Comparison of ENCODE assay signal across 19 cellular contexts in the genomic region with DNA sequence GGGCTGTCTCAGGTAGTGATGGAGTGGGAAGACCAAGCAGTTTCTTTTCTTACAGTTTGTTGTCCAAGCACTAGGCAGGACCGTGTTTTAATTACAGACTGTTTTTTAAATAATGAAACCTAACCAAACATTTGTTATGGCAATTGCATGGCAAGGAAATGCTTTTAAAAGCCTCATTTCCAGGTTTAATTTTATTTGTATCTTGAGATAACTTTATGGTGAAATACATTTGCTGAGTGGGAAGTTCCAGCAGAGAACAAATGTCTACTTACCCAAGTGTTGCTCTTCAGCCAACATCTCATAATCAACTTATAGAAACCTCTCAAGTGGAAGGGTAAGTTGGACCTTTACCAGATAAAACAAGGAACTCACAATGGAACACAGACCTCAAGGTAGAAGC. TPM values are rescaled to one million over a fixed set of nuclear protein-coding genes. Genes with fewer than 3 reads are reported as not detected.
DNase-seq lines count a peak whose midpoint lies in the region; ATAC-seq, FAIRE-seq and TF ChIP-seq lines count a peak whose summit lies in the region.
"Had no signal": no experiment of that assay in that cellular context is flagged by ENCODE, and none has a peak within 500 bp of the region (broad histone marks: within the 10 kb centered on the region; RNA-seq: fewer than 3 reads in every experiment).

No MANE protein-coding gene starts in this region.

- no peak for DNase-seq in cardiac muscle cell (ENCODE audit: low read depth in 1 of 2, low spot score in 1 of 2)
- no peak for DNase-seq in right cardiac atrium
- peak; percentile 50 for DNase-seq in RPMI8226
- peak; percentile 30 for DNase-seq in endothelial cell of umbilical vein (ENCODE audit: low read depth, low spot score)
- DNase-seq in NCI-H2171 treated with DMSO at 0.1 percent for 48 hours (lab: John Stamatoyannopoulos, UW) = no peak
- DNase-seq: NCI-H1417; NCI-H1694 treated with DMSO at 0.1 percent for 48 hours; NCI-H2081 treated with DMSO at 0.1 percent for 48 hours; NCI-H510A; NK-92 treated with Interleukin-12 subunit alpha and Interleukin-12 subunit beta, amount 100 ng/mL, for 24 hours; T-helper 1 cell had no signal

- peak overlapping the region; percentile 83 for H3K27ac ChIP-seq in cardiac muscle cell
- no peak overlapping the region for H3K27ac ChIP-seq in right cardiac atrium (ENCODE audit: low read length)
- H3K27ac ChIP-seq in endothelial cell of umbilical vein (ENCODE audit: insufficient read depth, low read depth, low read length) = no peak overlapping the region

- H3K9ac ChIP-seq in endothelial cell of umbilical vein (replicated peaks; ENCODE audit: extremely low read depth, insufficient read depth, low read length) = no peak overlapping the region

- FAIRE-seq in endothelial cell of umbilical vein (lab: Jason Lieb, UNC) = no peak
- FAIRE-seq: A204.1, D721Med, HTR-8/SVneo had no signal

- H3K4me2 ChIP-seq in endothelial cell of umbilical vein (ENCODE audit: insufficient read depth, low read length) = no peak overlapping the region
- H3K4me2 ChIP-seq: GM23338 had no signal

- H3K9me1 ChIP-seq in endothelial cell of umbilical vein (replicated peaks; ENCODE audit: control insufficient read depth, extremely low read depth, insufficient read depth, low read length) = no peaks in the 10 kb centered on the region

- H3K9me3 ChIP-seq in cardiac muscle cell (ENCODE audit: low read depth) (no peaks in the 10 kb centered on the region), right cardiac atrium (ENCODE audit: control insufficient read depth, low read length) (no peaks in the 10 kb centered on the region), endothelial cell of umbilical vein (replicated peaks; ENCODE audit: control insufficient read depth, insufficient read depth, low read length) (no peaks in the 10 kb centered on the region)
- H3K9me3 ChIP-seq: HAP-1 had no signal

- TF ChIP-seq CTCF in cardiac muscle cell (IDR thresholded peaks at IDR 0.05; ENCODE audit: low read depth, low read length) (no peak), endothelial cell of umbilical vein (IDR thresholded peaks at IDR 0.05; ENCODE audit: extremely low read depth in 1 of 2, insufficient read depth in 1 of 2, low read depth in 1 of 2, low read length in 2 of 2) (no peak)

- BruUV-seq in endothelial cell of umbilical vein (replicated peaks; lab: Mats Ljungman, UMichigan) = no TSS peak

- H3K4me3 ChIP-seq in cardiac muscle cell = no peak overlapping the region
- H3K4me3 ChIP-seq in right cardiac atrium (ENCODE audit: low read length) = no peak overlapping the region
- no peak overlapping the region for H3K4me3 ChIP-seq in endothelial cell of umbilical vein (replicated peaks in 1 of 3; ENCODE audit: insufficient read depth in 1 of 3, low read depth in 1 of 3, low read length in 3 of 3)
- H3K4me3 ChIP-seq: GM23338, HAP-1 had no signal

- ATAC-seq in right cardiac atrium = no peak
- ATAC-seq in GM19395 (IDR thresholded peaks at IDR 0.05; ENCODE audit: unreplicated experiment) = no peak
- no peak for ATAC-seq in GM19324 (IDR thresholded peaks at IDR 0.05; ENCODE audit: low FRiP score, unreplicated experiment)
- ATAC-seq: GM23338, Panc1 had no signal

- CTCF ChIA-PET in endothelial cell of umbilical vein (lab: Charles Lee) = no interaction called here

- H3K36me3 ChIP-seq in cardiac muscle cell (no peaks in the 10 kb centered on the region), endothelial cell of umbilical vein (ENCODE audit: control insufficient read depth in 2 of 2, extremely low read depth in 1 of 2, insufficient read depth in 2 of 2, low read length in 2 of 2) (no peaks in the 10 kb centered on the region)
- H3K36me3 ChIP-seq: HAP-1 had no signal

- H4K20me1 ChIP-seq in endothelial cell of umbilical vein (replicated peaks; ENCODE audit: control insufficient read depth, extremely low read depth, insufficient read depth, low read length) = no peaks in the 10 kb centered on the region

- H3K79me2 ChIP-seq in endothelial cell of umbilical vein (ENCODE audit: control insufficient read depth, insufficient read depth, low read length) = no peaks in the 10 kb centered on the region

- WGBS in right cardiac atrium = 37% methylated on average over 1 of the region's 1 CpG

- H3K4me1 ChIP-seq in cardiac muscle cell (ENCODE audit: low read depth) (peaks cover 22% of the 10 kb centered on the region), right cardiac atrium (ENCODE audit: control insufficient read depth, insufficient read depth, low read length) (peaks cover 6% of the 10 kb centered on the region), endothelial cell of umbilical vein (ENCODE audit: control insufficient read depth, extremely low read depth, insufficient read depth, low read length) (peaks cover 6% of the 10 kb centered on the region)
- H3K4me1 ChIP-seq: HAP-1 had no signal

- dilution Hi-C loops in endothelial cell of umbilical vein (cut with MboI; ENCODE audit: extremely low pct_ligation_motif_present, low sequenced_read_pairs) = no loop called here

- no peak for TF ChIP-seq POLR2A in endothelial cell of umbilical vein (IDR thresholded peaks at IDR 0.05; ENCODE audit: low read depth, low read length)

- intact Hi-C loops in right cardiac atrium (cut with DNase I) (no loop called here), endothelial cell of umbilical vein (cut with micrococcal nuclease) (no loop called here)

- H2AFZ ChIP-seq in endothelial cell of umbilical vein (ENCODE audit: low read depth, low read length) = no peak overlapping the region
- H2AFZ ChIP-seq: GM23338 had no signal

- POLR2A ChIA-PET in endothelial cell of umbilical vein (lab: Charles Lee) = no interaction called here

- H3K27me3 ChIP-seq in cardiac muscle cell (no peaks in the 10 kb centered on the region), right cardiac atrium (ENCODE audit: control insufficient read depth, insufficient read depth) (no peaks in the 10 kb centered on the region), endothelial cell of umbilical vein (ENCODE audit: control insufficient read depth in 2 of 2, insufficient read depth in 2 of 2, low read length in 2 of 2) (no peaks in the 10 kb centered on the region)

TF ChIP-seq in endothelial cell of umbilical vein, 7 proteins besides CTCF, POLR2A, EP300 and RAD21:
- TF ChIP-seq FOS (IDR thresholded peaks at IDR 0.05; ENCODE audit: borderline replicate concordance, insufficient read depth, low read length) = no peak
- TF ChIP-seq EZH2 (IDR thresholded peaks at IDR 0.05; ENCODE audit: borderline replicate concordance, low read depth, low read length, severe bottlenecking) = no peak
- no peak for TF ChIP-seq GATA2 (IDR thresholded peaks at IDR 0.05; ENCODE audit: insufficient read depth, insufficient read length, low read depth, low read length)
- no peak for TF ChIP-seq POLR2AphosphoS5 (IDR thresholded peaks at IDR 0.05; ENCODE audit: insufficient read depth, low read depth, low read length)
- TF ChIP-seq JUN (IDR thresholded peaks at IDR 0.05; ENCODE audit: borderline replicate concordance, insufficient read depth, insufficient read length, low read depth) = no peak
- TF ChIP-seq, protein P1, sequence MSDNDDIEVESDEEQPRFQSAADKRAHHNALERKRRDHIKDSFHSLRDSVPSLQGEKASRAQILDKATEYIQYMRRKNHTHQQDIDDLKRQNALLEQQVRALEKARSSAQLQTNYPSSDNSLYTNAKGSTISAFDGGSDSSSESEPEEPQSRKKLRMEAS (IDR thresholded peaks at IDR 0.05; ENCODE audit: insufficient read depth, insufficient read length) = no peak
- no peak for TF ChIP-seq MYC (IDR thresholded peaks at IDR 0.05; ENCODE audit: low read depth, low read length)

RNA-seq across cellular contexts. Expression of a gene that starts 11.8 kb away (rescaled TPM):
- 126 TPM in 2 replicates for total RNA-seq in cardiac muscle cell
- polyA plus RNA-seq in cardiac muscle cell = 96.6 and 101 TPM in 2 replicates
- total RNA-seq in right cardiac atrium = 10 to 100 TPM in 3 of 4 donors, 1 to 10 TPM in 1; 9.7 to 21.4 (median 10.9) TPM
- polyA plus RNA-seq in right cardiac atrium = 5.6 TPM
- total RNA-seq in endothelial cell of umbilical vein = 26.8 and 36.3 TPM in 2 replicates
- polyA plus RNA-seq in endothelial cell of umbilical vein = 9.3 and 9.6 TPM in 2 replicates
- 8.1 and 9.5 TPM in 2 replicates for polyA plus RNA-seq in endothelial cell of umbilical vein (2011; cell fraction: cytosol; rRNA removed)
- polyA plus RNA-seq in endothelial cell of umbilical vein (2011; cell fraction: nucleus; rRNA removed) = 19.9 and 20.5 TPM in 2 replicates
- 34.9 and 35.2 TPM in 2 replicates for polyA plus RNA-seq in endothelial cell of umbilical vein (2012)
- polyA minus RNA-seq in endothelial cell of umbilical vein = 29.7 and 34.7 TPM in 2 replicates
- polyA minus RNA-seq in endothelial cell of umbilical vein (2011; cell fraction: cytosol; rRNA and poly(A)+ RNA removed) = 2.4 TPM
- polyA minus RNA-seq in endothelial cell of umbilical vein (2011; cell fraction: nucleus; rRNA and poly(A)+ RNA removed) = 46.8 and 57.6 TPM in 2 replicates

Comparison
In these comparisons a context has a peak if more than half of its experiments do, and no peak if none do; other contexts are left out.
1. DNase-seq: peak in RPMI8226 (single experiment) and endothelial cell of umbilical vein (single experiment); none in cardiac muscle cell (0 of 2), right cardiac atrium (0 of 3) and NCI-H2171 treated with DMSO at 0.1 percent for 48 hours (single experiment).